8 cellular contexts compared by ENCODE assay signal in genomic region chr5:63401434-63402046, GRCh38.
DNase-seq lines count a peak whose midpoint lies in the region; ATAC-seq and TF ChIP-seq lines count a peak whose summit lies in the region.

No MANE protein-coding gene starts in this region.

- DNase-seq in SIG-M5 treated with dmso at 0.1 percent for 504 hours (lab: John Stamatoyannopoulos, UW; ENCODE audit: unreplicated experiment) (peak; percentile 55), SIG-M5 (lab: John Stamatoyannopoulos, UW) (no peak), HUDEP-2 (lab: John Stamatoyannopoulos, UW; ENCODE audit: unreplicated experiment in 76 of 76) (peak in 47 of 76 experiments; percentile 0 to 52 (median 19)), SHP77 (lab: John Stamatoyannopoulos, UW) (peak; percentile 6 to 51), endodermal cell (peak; percentile 92), mucosa of descending colon (peak in 2 of 3 donors; percentile 58 to 72), gastrocnemius medialis (no peak)

- no peaks in the 10 kb centered on the region for H3K36me3 Mint-ChIP-seq in endodermal cell (ENCODE audit: low read depth)

- H3K9me3 ChIP-seq in endodermal cell (ENCODE audit: control insufficient read depth, low read length) = no peaks in the 10 kb centered on the region
- no peaks in the 10 kb centered on the region for H3K9me3 ChIP-seq in mucosa of descending colon
- H3K9me3 ChIP-seq in gastrocnemius medialis = no peaks in the 10 kb centered on the region

- H3K4me3 ChIP-seq in endodermal cell (ENCODE audit: low read length) (no peak overlapping the region), mucosa of descending colon (no peak overlapping the region), gastrocnemius medialis (no peak overlapping the region)

- H3K27ac ChIP-seq in endodermal cell (ENCODE audit: low read depth, low read length) (no peak overlapping the region), gastrocnemius medialis (no peak overlapping the region)

- H3K27ac Mint-ChIP-seq in endodermal cell = no peak overlapping the region

- no peaks in the 10 kb centered on the region for H3K27me3 ChIP-seq in endodermal cell (ENCODE audit: control insufficient read depth, insufficient read depth, low read length, poor library complexity, severe bottlenecking)
- no peaks in the 10 kb centered on the region for H3K27me3 ChIP-seq in gastrocnemius medialis

- intact Hi-C loops in mucosa of descending colon (cut with DNase I, micrococcal nuclease) (loop anchor here in 1 of 2 donors (5.0 kb wide), 1 partner anchor 561 kb away; the partner anchor contains the start of gene HTR1A), gastrocnemius medialis (cut with DNase I; ENCODE audit: low total_unique reads) (loop anchor here (10.0 kb wide), 1 partner anchor 563 kb away; the partner anchor contains the start of gene HTR1A)

- H3K9me3 Mint-ChIP-seq in endodermal cell = no peaks in the 10 kb centered on the region

- 43 to 49% methylated on average over 6 to 7 of the region's 7 CpGs for WGBS in endodermal cell (ENCODE audit: insufficient coverage in 1 of 2, insufficient read length in 1 of 2), 2 experiments

- no peaks in the 10 kb centered on the region for H3K27me3 Mint-ChIP-seq in endodermal cell (ENCODE audit: insufficient read depth)

- H3K4me1 Mint-ChIP-seq in endodermal cell = peaks cover 12% of the 10 kb centered on the region

- H3K4me1 ChIP-seq in endodermal cell (ENCODE audit: control insufficient read depth, insufficient read depth, low read length) = no peaks in the 10 kb centered on the region
- H3K4me1 ChIP-seq in mucosa of descending colon (ENCODE audit: low read depth) = no peaks in the 10 kb centered on the region
- no peaks in the 10 kb centered on the region for H3K4me1 ChIP-seq in gastrocnemius medialis

- H3K4me3 Mint-ChIP-seq in endodermal cell = no peak overlapping the region

- peak; percentile 90 for ATAC-seq in GM21423 (IDR thresholded peaks at IDR 0.05; ENCODE audit: unreplicated experiment)
- peak; percentile 56 for ATAC-seq in mucosa of descending colon
- no peak for ATAC-seq in gastrocnemius medialis

- TF ChIP-seq CTCF in endodermal cell (conservative IDR thresholded peaks at IDR 0.05) (peak; percentile 94), mucosa of descending colon (IDR thresholded peaks at IDR 0.05) (no peak), gastrocnemius medialis (IDR thresholded peaks at IDR 0.05 in 4 of 5, conservative IDR thresholded peaks at IDR 0.05 in 1 of 5) (peak in 2 of 5 experiments; percentile 38 to 47)

- no peak for TF ChIP-seq POLR2A in gastrocnemius medialis (IDR thresholded peaks at IDR 0.05)

- in situ Hi-C loops in gastrocnemius medialis (cut with MboI; ENCODE audit: low sequenced_read_pairs in 4 of 4) = no loop called here

- H3K36me3 ChIP-seq in endodermal cell (ENCODE audit: control insufficient read depth, insufficient read depth, low read length) (no peaks in the 10 kb centered on the region), mucosa of descending colon (ENCODE audit: low read depth) (no peaks in the 10 kb centered on the region), gastrocnemius medialis (no peaks in the 10 kb centered on the region)

- H3K9ac ChIP-seq in endodermal cell (ENCODE audit: extremely low read depth, low read length, poor library complexity, severe bottlenecking) = no peak overlapping the region

Comparison
In these comparisons a context has a peak if more than half of its experiments do, and no peak if none do; other contexts are left out.
1. DNase-seq: peak in SIG-M5 treated with dmso at 0.1 percent for 504 hours (single experiment), HUDEP-2 (47 of 76), SHP77 (2 of 2), endodermal cell (single experiment) and mucosa of descending colon (2 of 3); none in SIG-M5 (single experiment) and gastrocnemius medialis (0 of 2).
2. ATAC-seq: peak in GM21423 (single experiment) and mucosa of descending colon (single experiment); none in gastrocnemius medialis (0 of 2).